In genomic region chr6:33081098-33081824, GRCh38 we compare ENCODE assay signal across 1 cellular context.
TF ChIP-seq lines count a peak whose summit lies in the region.

No MANE protein-coding gene starts in this region.

TF ChIP-seq in WTC11, 78 proteins besides CTCF, POLR2A, EP300 and RAD21 (continued from another document):
- TF ChIP-seq ATF3 (CRISPR knock-in tag; conservative IDR thresholded peaks at IDR 0.05) (no peak), STAT6 (CRISPR knock-in tag; conservative IDR thresholded peaks at IDR 0.05; ENCODE audit: low read depth) (no peak), ATF6 (CRISPR knock-in tag; IDR thresholded peaks at IDR 0.05) (no peak), MAX (CRISPR knock-in tag; IDR thresholded peaks at IDR 0.05) (no peak), NR3C1 (CRISPR knock-in tag; conservative IDR thresholded peaks at IDR 0.05; ENCODE audit: low read depth) (no peak), JAZF1 (CRISPR knock-in tag; IDR thresholded peaks at IDR 0.05) (no peak)
